Comparison of ENCODE assay signal across 12 cellular contexts in the genomic region with DNA sequence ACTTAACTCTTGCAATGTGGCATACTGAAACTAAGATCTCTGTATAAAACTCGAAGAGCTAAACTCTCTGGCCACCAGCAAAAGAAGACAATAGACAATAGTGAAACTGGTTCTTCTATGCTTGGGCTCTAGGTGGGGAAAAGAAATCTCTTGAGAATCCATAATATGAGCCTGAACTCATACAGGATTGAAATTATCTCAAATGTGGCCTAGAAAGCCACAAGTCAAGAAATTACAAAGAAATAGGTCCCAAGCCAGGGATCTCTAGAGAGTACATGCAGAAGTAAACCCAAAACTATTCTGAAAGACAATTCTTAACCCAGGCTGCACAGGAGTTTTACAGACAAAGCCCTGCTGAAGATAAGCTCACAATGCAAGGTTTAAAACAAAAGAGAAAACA.
DNase-seq lines count a peak whose midpoint lies in the region; ATAC-seq, FAIRE-seq and TF ChIP-seq lines count a peak whose summit lies in the region.
"Had no signal": no experiment of that assay in that cellular context is flagged by ENCODE, and none has a peak within 500 bp of the region (broad histone marks: within the 10 kb centered on the region; RNA-seq: fewer than 3 reads in every experiment).

No MANE protein-coding gene starts in this region.

- peak; percentile 63 for DNase-seq in GM12878 (ENCODE audit: low read depth, low spot score)
- no peak for DNase-seq in A673 (ENCODE audit: low spot score)
- DNase-seq in SKM-1 (lab: John Stamatoyannopoulos, UW; ENCODE audit: unreplicated experiment), result no peak
- DNase-seq in UCSD-AML1 (lab: John Stamatoyannopoulos, UW; ENCODE audit: unreplicated experiment), result no peak
- DNase-seq in SW480 (ENCODE audit: low spot score), result no peak
- DNase-seq: CD4-positive, alpha-beta memory T cell; heart left ventricle; NCI-H1436; stimulated activated CD4-positive, alpha-beta T cell treated with anti-CD3 and anti-CD28 coated beads, Interleukin-4, amount 100 ng/mL, for 24 hours had no signal

- TF ChIP-seq EP300 in GM12878 (IDR thresholded peaks at IDR 0.05; ENCODE audit: borderline replicate concordance in 1 of 2, control insufficient read depth in 1 of 2, low read depth in 2 of 2, low read length in 2 of 2), result no peak

- no peak for FAIRE-seq in GM12878 (lab: Jason Lieb, UNC)

- H2AFZ ChIP-seq in GM12878 (ENCODE audit: control insufficient read depth, low read depth, low read length), result no peak overlapping the region; the same call in 1 of the 2 replicates

- H3K79me2 ChIP-seq in GM12878 (ENCODE audit: control insufficient read depth, insufficient read depth, low read length), result no peaks in the 10 kb centered on the region

- intact Hi-C loops in GM12878 (cut with micrococcal nuclease; ENCODE audit: unreplicated experiment) (loop anchor here (1.0 to 2.0 kb wide), 3 partner anchors 64 to 182 kb away; no protein-coding TSS in a partner anchor), A673 (cut with micrococcal nuclease; ENCODE audit: unreplicated experiment) (no loop called here)

- H3K4me1 ChIP-seq in GM12878 (ENCODE audit: control insufficient read depth, insufficient read depth, low read length), result peaks cover 12% of the 10 kb centered on the region
- H3K4me1 ChIP-seq in A673 (ENCODE audit: insufficient read depth, low read length, poor library complexity, severe bottlenecking), result no peaks in the 10 kb centered on the region
- H3K4me1 ChIP-seq: heart left ventricle had no signal

- peak overlapping the region; percentile 44; the same call in 1 of the 2 replicates for H3K4me2 ChIP-seq in GM12878 (ENCODE audit: control insufficient read depth, insufficient read depth)

- TF ChIP-seq CTCF in GM12878 (IDR thresholded peaks at IDR 0.05 in 2 of 3, conservative IDR thresholded peaks at IDR 0.05 in 1 of 3; ENCODE audit: control insufficient read depth in 2 of 3, extremely low read depth in 1 of 3, insufficient read depth in 1 of 3, low read depth in 3 of 3, low read length in 3 of 3) (no peak), A673 (conservative IDR thresholded peaks at IDR 0.05; ENCODE audit: low read depth, low read length) (no peak)

- peak overlapping the region; percentile 45 for H3K27ac ChIP-seq in GM12878 (ENCODE audit: control insufficient read depth, insufficient read depth)
- no peak overlapping the region for H3K27ac ChIP-seq in A673 (ENCODE audit: low read depth, low read length, poor library complexity, severe bottlenecking)
- H3K27ac ChIP-seq: heart left ventricle had no signal

- H3K36me3 ChIP-seq in GM12878 (ENCODE audit: control insufficient read depth in 2 of 2, insufficient read depth in 2 of 2, low read length in 1 of 2), result no peaks in the 10 kb centered on the region
- H3K36me3 ChIP-seq in A673 (ENCODE audit: insufficient read depth, low read length, poor library complexity, severe bottlenecking), result no peaks in the 10 kb centered on the region
- H3K36me3 ChIP-seq: heart left ventricle had no signal

- ATAC-seq in GM18870 (IDR thresholded peaks at IDR 0.05; ENCODE audit: unreplicated experiment) (peak; percentile 66), GM21529 (IDR thresholded peaks at IDR 0.05; ENCODE audit: unreplicated experiment) (peak; percentile 69), HG03064 (IDR thresholded peaks at IDR 0.05; ENCODE audit: low read depth, unreplicated experiment) (peak; percentile 82), GM12878 (peak; percentile 89)
- ATAC-seq: heart left ventricle had no signal

- H4K20me1 ChIP-seq in GM12878 (ENCODE audit: control insufficient read depth, insufficient read depth), result no peaks in the 10 kb centered on the region

- BruUV-seq in GM12878 (replicated peaks; lab: Mats Ljungman, UMichigan) (no TSS peak), A673 (replicated peaks; lab: Mats Ljungman, UMichigan) (no TSS peak)

- 0% methylated on average over 1 of the region's 1 CpG for WGBS in GM12878 (ENCODE audit: insufficient coverage, insufficient replicate concordance, low lambda C conversion rate, missing lambda C conversion rate)

- no peak overlapping the region for H3K4me3 ChIP-seq in GM12878
- no peak overlapping the region for H3K4me3 ChIP-seq in A673 (ENCODE audit: low read depth, low read length, poor library complexity, severe bottlenecking)
- H3K4me3 ChIP-seq: heart left ventricle had no signal

- TF ChIP-seq RAD21 in GM12878 (IDR thresholded peaks at IDR 0.05; ENCODE audit: insufficient read depth, low read depth, low read length), result no peak

- RAD21 ChIA-PET in GM12878 (lab: Charles Lee; ENCODE audit: unreplicated experiment), result interaction anchor here (0.6 to 2.4 kb wide), 14 partner anchors 65 to 646 kb away, joined by 3 to 20 read pairs (median 4); no protein-coding TSS in a partner anchor

- CTCF ChIA-PET in GM12878 (lab: Yijun Ruan, JAX), result interaction anchor here (1.2 to 1.7 kb wide), 3 partner anchors 68 to 91 kb away, joined by 4 to 9 read pairs (median 5); no protein-coding TSS in a partner anchor
- CTCF ChIA-PET in A673 (lab: Charles Lee), result no interaction called here

- TF ChIP-seq POLR2A in GM12878 (IDR thresholded peaks at IDR 0.05; ENCODE audit: low read depth, low read length), result no peak

- no peaks in the 10 kb centered on the region for H3K27me3 ChIP-seq in GM12878 (replicated peaks in 1 of 2; ENCODE audit: control insufficient read depth in 2 of 2, insufficient read depth in 2 of 2, low read length in 1 of 2)
- H3K27me3 ChIP-seq in A673 (replicated peaks; ENCODE audit: insufficient read depth, low read depth, low read length, poor library complexity), result no peaks in the 10 kb centered on the region
- H3K27me3 ChIP-seq: heart left ventricle had no signal

- in situ Hi-C loops in GM12878 (cut with MboI), result no loop called here

- H3K9me3 ChIP-seq in GM12878 (replicated peaks; ENCODE audit: control insufficient read depth, insufficient read depth, low read length) (no peaks in the 10 kb centered on the region; the same call in 2 of the 3 replicates), A673 (ENCODE audit: low read depth, low read length, poor library complexity, severe bottlenecking) (no peaks in the 10 kb centered on the region)

- SMC1A ChIA-PET in GM12878 (lab: Charles Lee; ENCODE audit: uncharacterized antibody, unreplicated experiment), result interaction anchor here (0.7 to 2.4 kb wide), 15 partner anchors 20 to 189 kb away, joined by 3 to 18 read pairs (median 5); no protein-coding TSS in a partner anchor

- no peak overlapping the region for H3K9ac ChIP-seq in GM12878 (ENCODE audit: control insufficient read depth, insufficient read depth, low read length)

- POLR2A ChIA-PET in GM12878 (lab: Charles Lee), result interaction anchor here (0.9 to 1.5 kb wide), 4 partner anchors 15 to 76 kb away, joined by 3 to 6 read pairs (median 3); no protein-coding TSS in a partner anchor
- POLR2A ChIA-PET in A673 (lab: Charles Lee; ENCODE audit: low non-redundant PET), result no interaction called here

TF ChIP-seq in GM12878, 131 proteins besides CTCF, POLR2A, EP300 and RAD21 (continues in another document):
- TF ChIP-seq, protein P1, sequence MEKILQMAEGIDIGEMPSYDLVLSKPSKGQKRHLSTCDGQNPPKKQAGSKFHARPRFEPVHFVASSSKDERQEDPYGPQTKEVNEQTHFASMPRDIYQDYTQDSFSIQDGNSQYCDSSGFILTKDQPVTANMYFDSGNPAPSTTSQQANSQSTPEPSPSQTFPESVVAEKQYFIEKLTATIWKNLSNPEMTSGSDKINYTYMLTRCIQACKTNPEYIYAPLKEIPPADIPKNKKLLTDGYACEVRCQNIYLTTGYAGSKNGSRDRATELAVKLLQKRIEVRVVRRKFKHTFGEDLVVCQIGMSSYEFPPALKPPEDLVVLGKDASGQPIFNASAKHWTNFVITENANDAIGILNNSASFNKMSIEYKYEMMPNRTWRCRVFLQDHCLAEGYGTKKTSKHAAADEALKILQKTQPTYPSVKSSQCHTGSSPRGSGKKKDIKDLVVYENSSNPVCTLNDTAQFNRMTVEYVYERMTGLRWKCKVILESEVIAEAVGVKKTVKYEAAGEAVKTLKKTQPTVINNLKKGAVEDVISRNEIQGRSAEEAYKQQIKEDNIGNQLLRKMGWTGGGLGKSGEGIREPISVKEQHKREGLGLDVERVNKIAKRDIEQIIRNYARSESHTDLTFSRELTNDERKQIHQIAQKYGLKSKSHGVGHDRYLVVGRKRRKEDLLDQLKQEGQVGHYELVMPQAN (conservative IDR thresholded peaks at IDR 0.05), result no peak
- TF ChIP-seq GATAD2B (conservative IDR thresholded peaks at IDR 0.05; ENCODE audit: low read depth), result peak; percentile 67; the same call in 1 of the 2 replicates
- TF ChIP-seq SUZ12 (IDR thresholded peaks at IDR 0.05; ENCODE audit: unreplicated experiment), result no peak
- no peak for TF ChIP-seq ZNF217 (IDR thresholded peaks at IDR 0.05)
- no peak for TF ChIP-seq RFX5 (IDR thresholded peaks at IDR 0.05; ENCODE audit: low read depth, low read length)
- no peak for TF ChIP-seq SMARCA5 (IDR thresholded peaks at IDR 0.05)
- no peak; the same call in 1 of the 2 replicates for TF ChIP-seq ZNF24 (IDR thresholded peaks at IDR 0.05)
- TF ChIP-seq PAX5 (IDR thresholded peaks at IDR 0.05; ENCODE audit: borderline replicate concordance, low read depth, low read length), result no peak
- no peak for TF ChIP-seq NRF1 (conservative IDR thresholded peaks at IDR 0.05; ENCODE audit: low read depth, low read length)
- TF ChIP-seq SRF (IDR thresholded peaks at IDR 0.05; ENCODE audit: low read depth in 2 of 2, low read length in 2 of 2), result no peak
- TF ChIP-seq MEF2A (IDR thresholded peaks at IDR 0.05; ENCODE audit: insufficient read depth, low read depth, low read length), result no peak
- no peak for TF ChIP-seq RELA (IDR thresholded peaks at IDR 0.05; ENCODE audit: borderline replicate concordance, partially characterized antibody)
- no peak for TF ChIP-seq CREM (IDR thresholded peaks at IDR 0.05; ENCODE audit: low read depth)
- peak; percentile 54; the same call in 1 of the 2 replicates for TF ChIP-seq EED (IDR thresholded peaks at IDR 0.05; ENCODE audit: low read depth)
